17 cellular contexts compared by ENCODE assay signal in genomic region chr16:53844796-53845195, GRCh38.
"Had no signal": no experiment of that assay in that cellular context is flagged by ENCODE, and none has a peak within 500 bp of the region (broad histone marks: within the 10 kb centered on the region; RNA-seq: fewer than 3 reads in every experiment).

No MANE protein-coding gene starts in this region.

- H3K4me1 ChIP-seq: gastroesophageal sphincter had no signal

- H3K4me3 ChIP-seq: gastroesophageal sphincter, hepatocyte, neural progenitor cell, ovary, smooth muscle cell had no signal

- FAIRE-seq: endothelial cell of umbilical vein, kidney, TTC549 had no signal

- H3K9me3 ChIP-seq: gastroesophageal sphincter, ovary had no signal

- DNase-seq: activated gamma-delta T cell treated with Interleukin-2 at 50 U/mL for 16 hours; activated naive CD8-positive, alpha-beta T cell treated with anti-CD3 and anti-CD28 coated beads for 36 hours; activated T-cell treated with anti-CD3 and anti-CD28 coated beads, Interleukin-2, amount 50 U/mL, for 24 hours; kidney; left ventricle myocardium superior; mesendoderm; ovary; retina; trophoblast cell had no signal

- H3K9ac ChIP-seq: neural progenitor cell had no signal

- H3K27me3 ChIP-seq: gastroesophageal sphincter, hepatocyte, neural progenitor cell, ovary had no signal

- H3K27ac ChIP-seq: gastroesophageal sphincter, hepatocyte, neural progenitor cell, ovary had no signal

- ATAC-seq: gastroesophageal sphincter; left ventricle myocardium superior; SK-N-SH treated with all-trans-retinoic acid at 6 μM for 48 hours; stimulated activated memory B cell treated with anti-CD40 and anti-IgM and Interleukin-4, amounts not matched to agents 10 μg/mL and 1 μg/mL and 100 μg/mL, for 72 hours had no signal

- H3K4me2 ChIP-seq: hepatocyte, neural progenitor cell, smooth muscle cell had no signal

- H3K36me3 ChIP-seq: neural progenitor cell, ovary had no signal

- H2AFZ ChIP-seq: hepatocyte, neural progenitor cell had no signal
